18 cellular contexts compared by ENCODE assay signal in the genomic region with DNA sequence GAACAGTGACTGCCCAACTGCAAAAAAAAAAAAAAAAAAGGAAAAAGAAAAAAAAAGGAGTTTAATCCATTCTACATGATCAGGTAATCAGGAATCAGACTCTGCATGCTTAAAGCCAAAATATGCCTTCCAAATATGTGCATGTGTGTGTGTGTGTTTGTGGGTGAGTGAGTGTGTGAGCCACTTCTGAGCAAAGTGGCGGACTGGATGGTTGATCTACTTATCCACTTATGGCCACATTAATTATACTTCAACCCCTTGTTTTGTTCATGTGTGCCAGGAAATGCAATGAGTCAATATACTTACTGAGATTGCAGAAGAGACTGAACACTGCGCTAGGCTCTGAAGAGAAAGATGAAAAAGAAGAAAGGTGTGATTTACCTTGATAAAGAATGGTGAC.
"Had no signal": no experiment of that assay in that cellular context is flagged by ENCODE, and none has a peak within 500 bp of the region (broad histone marks: within the 10 kb centered on the region; RNA-seq: fewer than 3 reads in every experiment).

No MANE protein-coding gene starts in this region.

- H3K36me3 Mint-ChIP-seq: activated naive CD4-positive, alpha-beta T cell treated with anti-CD3 and anti-CD28 coated beads, Interleukin-2, amount 50 U/mL, for 72 hours; memory B cell; naive thymus-derived CD8-positive, alpha-beta T cell; WTC11 had no signal

- H3K4me1 Mint-ChIP-seq: memory B cell; naive thymus-derived CD8-positive, alpha-beta T cell had no signal

- H3K27ac Mint-ChIP-seq: activated CD8-positive, alpha-beta T cell treated with anti-CD3 and anti-CD28 coated beads for 36 hours; activated naive CD4-positive, alpha-beta T cell treated with anti-CD3 and anti-CD28 coated beads, Interleukin-2, amount 50 U/mL, for 72 hours; memory B cell; naive thymus-derived CD8-positive, alpha-beta T cell; WTC11 had no signal

- H3K4me3 Mint-ChIP-seq: activated CD8-positive, alpha-beta T cell treated with anti-CD3 and anti-CD28 coated beads for 36 hours; memory B cell; naive thymus-derived CD8-positive, alpha-beta T cell; WTC11 had no signal

- DNase-seq: activated CD4-positive, alpha-beta T cell treated with anti-CD3 and anti-CD28 coated beads for 4 hours; activated CD8-positive, alpha-beta T cell treated with anti-CD3 and anti-CD28 coated beads for 36 hours; activated gamma-delta T cell; activated T-cell treated with anti-CD3 and anti-CD28 coated beads, Interleukin-2, amount 50 U/mL, for 48 hours; body of pancreas; caudate nucleus; hippocampal formation; mucosa of descending colon; naive thymus-derived CD8-positive, alpha-beta T cell; stimulated activated CD4-positive, alpha-beta T cell treated with anti-CD3 and anti-CD28 coated beads, Interleukin-12 subunit alpha, Interleukin-12 subunit beta, amount 100 ng/mL, for 4 hours; stimulated activated CD4-positive, alpha-beta T cell treated with anti-CD3 and anti-CD28 coated beads, Interleukin-2, amount 100 ng/mL, for 24 hours; stomach; testis had no signal

- H3K27me3 Mint-ChIP-seq: activated CD8-positive, alpha-beta T cell treated with anti-CD3 and anti-CD28 coated beads for 36 hours; memory B cell; naive thymus-derived CD8-positive, alpha-beta T cell had no signal

- ATAC-seq: activated CD8-positive, alpha-beta T cell treated with anti-CD3 and anti-CD28 coated beads for 36 hours; activated naive CD4-positive, alpha-beta T cell treated with anti-CD3 and anti-CD28 coated beads, Interleukin-2, amount 50 U/mL, for 72 hours; body of pancreas; esophagus mucosa; left lobe of liver; mucosa of descending colon; naive thymus-derived CD8-positive, alpha-beta T cell; WTC11 had no signal
